In genomic region chr7:1909476-1909875, GRCh38 we compare ENCODE assay signal across 22 cellular contexts.
"Had no signal": no experiment of that assay in that cellular context is flagged by ENCODE, and none has a peak within 500 bp of the region (broad histone marks: within the 10 kb centered on the region; RNA-seq: fewer than 3 reads in every experiment).

No MANE protein-coding gene starts in this region.

- H3K27ac ChIP-seq: ovary, skin epidermis, stomach, thyroid gland, upper lobe of left lung, vagina, VCaP had no signal

- H3K9me3 Mint-ChIP-seq: activated CD4-positive, alpha-beta T cell treated with anti-CD3 and anti-CD28 coated beads, Interleukin-2, amount 10 ng/mL, durations not matched to agents 24 days and 14 days; activated CD8-positive, alpha-beta T cell treated with anti-CD3 and anti-CD28 coated beads for 36 hours; activated naive CD4-positive, alpha-beta T cell treated with anti-CD3 and anti-CD28 coated beads, Interleukin-2, amount 50 U/mL, for 72 hours; activated T-cell treated with anti-CD3 and anti-CD28 coated beads, Interleukin-2, amount 50 U/mL, for 4 hours; activated T-helper 17 cell treated with anti-CD3 and anti-CD28 coated beads, Interleukin-2, amount 50 U/mL, for 72 hours; nephron; stimulated activated effector memory CD8-positive, alpha-beta T cell treated with anti-CD3 and anti-CD28 coated beads, Interleukin-12 subunit alpha, Interleukin-12 subunit beta, amount 100 ng/mL, for 72 hours had no signal

- H3K27ac Mint-ChIP-seq: activated CD4-positive, alpha-beta T cell treated with anti-CD3 and anti-CD28 coated beads, Interleukin-2, amount 10 ng/mL, durations not matched to agents 24 days and 14 days; activated CD8-positive, alpha-beta T cell treated with anti-CD3 and anti-CD28 coated beads for 36 hours; activated naive CD4-positive, alpha-beta T cell treated with anti-CD3 and anti-CD28 coated beads, Interleukin-2, amount 50 U/mL, for 72 hours; activated T-helper 17 cell treated with anti-CD3 and anti-CD28 coated beads, Interleukin-2, amount 50 U/mL, for 72 hours; nephron; stimulated activated effector memory CD8-positive, alpha-beta T cell treated with anti-CD3 and anti-CD28 coated beads, Interleukin-12 subunit alpha, Interleukin-12 subunit beta, amount 100 ng/mL, for 72 hours had no signal

- H3K36me3 ChIP-seq: ovary, thyroid gland, vagina had no signal

- H3K4me1 Mint-ChIP-seq: activated CD4-positive, alpha-beta T cell treated with anti-CD3 and anti-CD28 coated beads, Interleukin-2, amount 10 ng/mL, durations not matched to agents 24 days and 14 days; activated T-helper 17 cell treated with anti-CD3 and anti-CD28 coated beads, Interleukin-2, amount 50 U/mL, for 72 hours had no signal

- H3K36me3 Mint-ChIP-seq: activated naive CD4-positive, alpha-beta T cell treated with anti-CD3 and anti-CD28 coated beads, Interleukin-2, amount 50 U/mL, for 72 hours; stimulated activated effector memory CD8-positive, alpha-beta T cell treated with anti-CD3 and anti-CD28 coated beads, Interleukin-12 subunit alpha, Interleukin-12 subunit beta, amount 100 ng/mL, for 72 hours had no signal

- DNase-seq: activated CD4-positive, alpha-beta T cell treated with anti-CD3 and anti-CD28 coated beads, Interleukin-2, amount 10 ng/mL, durations not matched to agents 24 days and 14 days; activated CD4-positive, CD25-positive, alpha-beta regulatory T cell treated with anti-CD3 and anti-CD28 coated beads, Interleukin-2, amount 50 U/mL, for 72 hours; activated CD8-positive, alpha-beta T cell treated with anti-CD3 and anti-CD28 coated beads for 36 hours; activated T-cell treated with anti-CD3 and anti-CD28 coated beads, Interleukin-2, amount 50 U/mL, for 4 hours; effector CD8-positive, alpha-beta T cell; mammary epithelial cell; ovary; stimulated activated CD4-positive, alpha-beta T cell treated with anti-CD3 and anti-CD28 coated beads, Interleukin-12 subunit alpha, Interleukin-12 subunit beta, amount 100 ng/mL, for 4 hours; stimulated activated CD4-positive, alpha-beta T cell treated with anti-CD3 and anti-CD28 coated beads, Interleukin-4, amount 100 ng/mL, for 1 hour; stomach; T-helper 9 cell; thyroid gland had no signal

- H3K4me1 ChIP-seq: thyroid gland had no signal

- H3K4me3 Mint-ChIP-seq: activated CD4-positive, alpha-beta T cell treated with anti-CD3 and anti-CD28 coated beads, Interleukin-2, amount 10 ng/mL, durations not matched to agents 24 days and 14 days; activated CD8-positive, alpha-beta T cell treated with anti-CD3 and anti-CD28 coated beads for 36 hours; activated T-cell treated with anti-CD3 and anti-CD28 coated beads, Interleukin-2, amount 50 U/mL, for 4 hours; activated T-helper 17 cell treated with anti-CD3 and anti-CD28 coated beads, Interleukin-2, amount 50 U/mL, for 72 hours; nephron; stimulated activated effector memory CD8-positive, alpha-beta T cell treated with anti-CD3 and anti-CD28 coated beads, Interleukin-12 subunit alpha, Interleukin-12 subunit beta, amount 100 ng/mL, for 72 hours had no signal

- H3K9me3 ChIP-seq: ovary, stomach, thyroid gland, upper lobe of left lung, vagina had no signal

- H3K4me3 ChIP-seq: ovary, skin epidermis, stomach, thyroid gland, upper lobe of left lung, vagina had no signal

- ATAC-seq: activated CD8-positive, alpha-beta T cell treated with anti-CD3 and anti-CD28 coated beads for 36 hours; activated naive CD4-positive, alpha-beta T cell treated with anti-CD3 and anti-CD28 coated beads, Interleukin-2, amount 50 U/mL, for 72 hours; activated T-cell treated with anti-CD3 and anti-CD28 coated beads, Interleukin-2, amount 50 U/mL, for 4 hours; activated T-helper 17 cell treated with anti-CD3 and anti-CD28 coated beads, Interleukin-2, amount 50 U/mL, for 72 hours; sciatic nerve; stimulated activated effector memory CD8-positive, alpha-beta T cell treated with anti-CD3 and anti-CD28 coated beads, Interleukin-12 subunit alpha, Interleukin-12 subunit beta, amount 100 ng/mL, for 72 hours had no signal

- H3K27me3 Mint-ChIP-seq: activated CD4-positive, alpha-beta T cell treated with anti-CD3 and anti-CD28 coated beads, Interleukin-2, amount 10 ng/mL, durations not matched to agents 24 days and 14 days; activated CD8-positive, alpha-beta T cell treated with anti-CD3 and anti-CD28 coated beads for 36 hours; activated T-helper 17 cell treated with anti-CD3 and anti-CD28 coated beads, Interleukin-2, amount 50 U/mL, for 72 hours; progenitor cell of endocrine pancreas had no signal

- H3K27me3 ChIP-seq: ovary, stomach, thyroid gland, upper lobe of left lung, vagina had no signal
